18 cellular contexts compared by ENCODE assay signal in the genomic region with DNA sequence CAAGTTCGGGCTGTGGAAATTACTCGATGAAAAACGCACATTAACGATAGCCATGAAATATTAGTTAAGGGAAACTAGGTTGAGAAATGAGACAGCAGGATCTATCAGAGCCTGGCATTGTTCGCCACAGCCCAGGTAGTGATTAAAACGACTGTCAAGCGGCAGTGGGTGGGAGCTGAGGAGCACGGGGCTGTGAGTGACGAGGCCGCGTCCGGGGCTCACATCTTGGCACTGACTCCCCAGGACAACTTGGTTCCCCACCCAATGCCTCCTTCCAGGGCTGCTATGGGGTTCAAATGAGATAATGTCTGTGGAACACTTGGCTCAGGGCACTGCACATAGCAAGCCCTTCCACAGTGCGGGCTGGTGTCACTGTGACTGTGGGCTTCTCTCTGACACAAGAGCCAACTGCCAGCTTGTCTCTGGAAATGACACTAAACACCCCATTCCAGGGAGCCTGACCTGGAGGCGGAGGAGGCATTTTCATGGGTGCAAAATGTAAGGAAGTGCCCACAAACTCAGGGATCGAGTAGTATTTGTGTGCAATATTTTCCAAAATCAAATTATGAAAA. TPM values are rescaled to one million over a fixed set of nuclear protein-coding genes. Genes with fewer than 3 reads are reported as not detected.
DNase-seq lines count a peak whose midpoint lies in the region; ATAC-seq, FAIRE-seq and TF ChIP-seq lines count a peak whose summit lies in the region.
"Had no signal": no experiment of that assay in that cellular context is flagged by ENCODE, and none has a peak within 500 bp of the region (broad histone marks: within the 10 kb centered on the region; RNA-seq: fewer than 3 reads in every experiment).

No MANE protein-coding gene starts in this region.

- H3K79me1 ChIP-seq in mesenchymal stem cell (replicated peaks; ENCODE audit: low read length, poor library complexity, severe bottlenecking) = no peaks in the 10 kb centered on the region

- no peaks in the 10 kb centered on the region for H3K36me3 ChIP-seq in GM23248 (ENCODE audit: low read depth)
- H3K36me3 ChIP-seq in astrocyte (ENCODE audit: insufficient read depth, low read length) = no peaks in the 10 kb centered on the region
- H3K36me3 ChIP-seq in mesenchymal stem cell (ENCODE audit: control insufficient read depth in 1 of 2, insufficient read depth in 2 of 2, low read depth in 1 of 2, low read length in 2 of 2) = peaks cover 6% of the 10 kb centered on the region in 2 experiments

- H4K91ac ChIP-seq in mesenchymal stem cell (ENCODE audit: low read length) = no peak overlapping the region

- no peak overlapping the region for H4K8ac ChIP-seq in mesenchymal stem cell (ENCODE audit: low read length)

- in situ Hi-C loops in GM23248 (cut with MboI) = no loop called here

- peak overlapping the region in 1 of 2 experiments; percentile 15 for H3K23ac ChIP-seq in mesenchymal stem cell (ENCODE audit: low read length in 2 of 2)

- DNase-seq in NCI-H146 (lab: John Stamatoyannopoulos, UW) = peak; percentile 5
- DNase-seq in NCI-H146 treated with DMSO at 0.1 percent for 48 hours (lab: John Stamatoyannopoulos, UW; ENCODE audit: unreplicated experiment) = no peak
- peak; percentile 22 for DNase-seq in GM23248
- no peak for DNase-seq in astrocyte (ENCODE audit: low read depth)
- DNase-seq in mesenchymal stem cell = no peak
- no peak for DNase-seq in RCC 7860 (ENCODE audit: low spot score)
- DNase-seq in NCI-H1436 treated with DMSO at 0.1 percent for 48 hours (lab: John Stamatoyannopoulos, UW) = no peak
- DNase-seq: CD4-positive, alpha-beta T cell; NCI-H1092; NCI-H1694 treated with DMSO at 0.1 percent for 48 hours; NCI-H2107; NCI-H226; NCI-H524; SIG-M5 had no signal

- no peak overlapping the region for H2BK5ac ChIP-seq in mesenchymal stem cell (ENCODE audit: low read depth, low read length, poor library complexity, severe bottlenecking)

- 4% methylated on average over 15 of the region's 15 CpGs for WGBS in GM23248 (ENCODE audit: low coverage in 1 of 2, low lambda C conversion rate in 2 of 2, missing lambda C conversion rate in 2 of 2), 2 experiments
- WGBS in mesenchymal stem cell = 90% methylated on average over 15 of the region's 15 CpGs

- H3K18ac ChIP-seq in mesenchymal stem cell (ENCODE audit: low read depth in 1 of 2, low read length in 2 of 2) = no peak overlapping the region

- no peak for TF ChIP-seq CTCF in astrocyte (IDR thresholded peaks at IDR 0.05; ENCODE audit: insufficient read depth, low read depth, low read length)

- H3K27ac ChIP-seq in GM23248 (no peak overlapping the region), astrocyte (ENCODE audit: low read depth, low read length) (no peak overlapping the region), mesenchymal stem cell (ENCODE audit: low read length, poor library complexity, severe bottlenecking) (no peak overlapping the region)
- H3K27ac ChIP-seq: 22Rv1 had no signal

- H3K4me1 ChIP-seq in GM23248 (ENCODE audit: insufficient read depth) = 0 out of 2 replicates have a peak, but pooled peaks cover 4% of the 10 kb centered on the region
- H3K4me1 ChIP-seq in astrocyte (ENCODE audit: insufficient read depth, low read length) = peaks cover 14% of the 10 kb centered on the region
- peaks cover 23% of the 10 kb centered on the region for H3K4me1 ChIP-seq in mesenchymal stem cell (ENCODE audit: control insufficient read depth, insufficient read depth, low read depth, low read length)

- H2BK120ac ChIP-seq in mesenchymal stem cell (ENCODE audit: low read depth, low read length) = no peak overlapping the region

- no peaks in the 10 kb centered on the region for H3F3A ChIP-seq in GM23248 (ENCODE audit: insufficient read depth)

- H3K9me3 Mint-ChIP-seq in astrocyte (ENCODE audit: unreplicated experiment) = no peaks in the 10 kb centered on the region
- H3K9me3 Mint-ChIP-seq: CD4-positive, alpha-beta T cell had no signal

- ATAC-seq in HG03175 (IDR thresholded peaks at IDR 0.05; ENCODE audit: unreplicated experiment) = no peak

- H2BK15ac ChIP-seq in mesenchymal stem cell (ENCODE audit: low read depth, poor library complexity, severe bottlenecking) = no peak overlapping the region

- no peak overlapping the region for H2AFZ ChIP-seq in GM23248
- no peak overlapping the region for H2AFZ ChIP-seq in astrocyte (ENCODE audit: low read depth, low read length)
- no peak overlapping the region for H2AFZ ChIP-seq in mesenchymal stem cell (ENCODE audit: low read depth, low read length)

- no peak overlapping the region for H2AK5ac ChIP-seq in mesenchymal stem cell (ENCODE audit: low read length, severe bottlenecking)

- no peak overlapping the region for H2BK12ac ChIP-seq in mesenchymal stem cell (ENCODE audit: low read length in 2 of 2)

- no peaks in the 10 kb centered on the region for H3K9me2 ChIP-seq in GM23248 (ENCODE audit: insufficient read depth)

- FAIRE-seq in astrocyte (lab: Jason Lieb, UNC) (no peak), RCC 7860 (lab: Jason Lieb, UNC) (no peak)
- FAIRE-seq: GM12892, GM18507 had no signal

- H4K20me1 ChIP-seq in GM23248 (ENCODE audit: insufficient read depth) (no peaks in the 10 kb centered on the region), astrocyte (ENCODE audit: insufficient read depth, low read length) (no peaks in the 10 kb centered on the region)

- H3K9me3 ChIP-seq in GM23248 (ENCODE audit: low read depth) (no peaks in the 10 kb centered on the region), astrocyte (ENCODE audit: insufficient read depth, low read depth, low read length) (no peaks in the 10 kb centered on the region), mesenchymal stem cell (ENCODE audit: control insufficient read depth, low read length) (no peaks in the 10 kb centered on the region)

- H3K27me3 Mint-ChIP-seq in astrocyte (ENCODE audit: low read depth, unreplicated experiment) = peaks cover 28% of the 10 kb centered on the region

- H3K27me3 ChIP-seq in GM23248 (replicated peaks; ENCODE audit: insufficient read depth) (peaks cover 42% of the 10 kb centered on the region), astrocyte (ENCODE audit: insufficient read depth, low read length) (peaks cover 11% of the 10 kb centered on the region), mesenchymal stem cell (ENCODE audit: control insufficient read depth in 1 of 2, insufficient read depth in 1 of 2, low read length in 2 of 2) (peaks cover 19 to 62% of the 10 kb centered on the region in 2 experiments)

- no peaks in the 10 kb centered on the region for H3K36me3 Mint-ChIP-seq in astrocyte (ENCODE audit: low read depth, unreplicated experiment)

- H3K4me2 ChIP-seq in GM23248 (ENCODE audit: unreplicated experiment) (no peak overlapping the region), astrocyte (ENCODE audit: low read length) (peak overlapping the region; percentile 46), mesenchymal stem cell (ENCODE audit: low read length, poor library complexity, severe bottlenecking) (no peak overlapping the region)

- H3K79me2 ChIP-seq in GM23248 (ENCODE audit: insufficient read depth) (no peaks in the 10 kb centered on the region), astrocyte (ENCODE audit: insufficient read depth, low read length) (no peaks in the 10 kb centered on the region)

- H3K27ac Mint-ChIP-seq in astrocyte (ENCODE audit: unreplicated experiment) = no peak overlapping the region
- H3K27ac Mint-ChIP-seq: CD4-positive, alpha-beta T cell had no signal

- no peak overlapping the region for H3K9ac ChIP-seq in GM23248
- H3K9ac ChIP-seq in astrocyte (ENCODE audit: low read length) = no peak overlapping the region
- H3K9ac ChIP-seq in mesenchymal stem cell (ENCODE audit: low read length) = peak overlapping the region; percentile 16

- no peak overlapping the region for H3K4me3 Mint-ChIP-seq in astrocyte (ENCODE audit: unreplicated experiment)
- H3K4me3 Mint-ChIP-seq: CD4-positive, alpha-beta T cell had no signal

- no peak overlapping the region for H3K4ac ChIP-seq in mesenchymal stem cell (ENCODE audit: low read depth in 1 of 2, low read length in 2 of 2)

- no peaks in the 10 kb centered on the region for H3K4me1 Mint-ChIP-seq in astrocyte (ENCODE audit: low read depth, unreplicated experiment)

- H3K14ac ChIP-seq in mesenchymal stem cell (ENCODE audit: low read length in 2 of 2) = peak overlapping the region in 1 of 2 experiments; percentile 28

- no peak overlapping the region for H3K4me3 ChIP-seq in GM23248
- H3K4me3 ChIP-seq in astrocyte (ENCODE audit: insufficient read depth, low read depth, low read length) = no peak overlapping the region
- H3K4me3 ChIP-seq in mesenchymal stem cell (ENCODE audit: insufficient read depth in 1 of 2, low read depth in 1 of 2, low read length in 2 of 2) = peak overlapping the region in 1 of 2 experiments; percentile 14

RNA-seq across cellular contexts. Expression of a gene that starts 19.3 kb away (rescaled TPM):
- total RNA-seq in GM23248 (2014; rRNA removed; shearing (Covaris generic)) = 6.7 and 12.8 TPM in 2 replicates
- 25.4 and 26.8 TPM in 2 replicates for polyA plus RNA-seq in GM23248 (2016; fragmentation: Nextera tagmentation; extraction: Ambion mirVana)
- 15.2 and 17.8 TPM in 2 replicates for total RNA-seq in astrocyte
- polyA plus RNA-seq in mesenchymal stem cell (2013, experiment 1 of 2) = 52.7 TPM
- polyA plus RNA-seq in mesenchymal stem cell (2013, experiment 2 of 2) = 55.4 TPM

RNA-seq across cellular contexts. Expression of a gene that starts 19.6 kb away (rescaled TPM):
- 11.8 and 80.1 TPM in 2 replicates for total RNA-seq in GM23248 (2014; rRNA removed; shearing (Covaris generic))
- 6.7 and 7.2 TPM in 2 replicates for polyA plus RNA-seq in GM23248 (2016; fragmentation: Nextera tagmentation; extraction: Ambion mirVana)
- total RNA-seq in astrocyte = 9.7 and 12.4 TPM in 2 replicates
- 48.3 TPM for polyA plus RNA-seq in mesenchymal stem cell (2013, experiment 1 of 2)
- 46.7 TPM for polyA plus RNA-seq in mesenchymal stem cell (2013, experiment 2 of 2)

Comparison
In these comparisons a context has a peak if more than half of its experiments do, and no peak if none do; other contexts are left out.
1. DNase-seq: peak in NCI-H146 (single experiment) and GM23248 (single experiment); none in NCI-H146 treated with DMSO at 0.1 percent for 48 hours (single experiment), astrocyte (single experiment), mesenchymal stem cell (single experiment), RCC 7860 (single experiment) and NCI-H1436 treated with DMSO at 0.1 percent for 48 hours (single experiment).